ENCODE assay signal across 18 cellular contexts in genomic region chr4:99078931-99079624, GRCh38. TPM values are rescaled to one million over a fixed set of nuclear protein-coding genes. Genes with fewer than 3 reads are reported as not detected.
DNase-seq lines count a peak whose midpoint lies in the region; ATAC-seq, FAIRE-seq and TF ChIP-seq lines count a peak whose summit lies in the region.
"Had no signal": no experiment of that assay in that cellular context is flagged by ENCODE, and none has a peak within 500 bp of the region (broad histone marks: within the 10 kb centered on the region; RNA-seq: fewer than 3 reads in every experiment).

No MANE protein-coding gene starts in this region.

- in situ Hi-C loops in K562 (cut with MboI): no loop called here

- TF ChIP-seq EP300 in K562 (IDR thresholded peaks at IDR 0.05; ENCODE audit: low read length): no peak

- no peak overlapping the region for H2AFZ ChIP-seq in K562 (ENCODE audit: low read depth, low read length)

- peaks cover 50% of the 10 kb centered on the region for H3K36me3 ChIP-seq in CD8-positive, alpha-beta T cell (ENCODE audit: insufficient read depth, low read length)
- peaks cover 99% of the 10 kb centered on the region for H3K36me3 ChIP-seq in K562 (ENCODE audit: control insufficient read depth, insufficient read depth, low read length)
- peaks cover 10 to 85% (median 35%) of the 10 kb centered on the region in 3 experiments for H3K36me3 ChIP-seq in naive thymus-derived CD4-positive, alpha-beta T cell (ENCODE audit: control insufficient read depth in 2 of 3, insufficient read depth in 3 of 3, low read length in 3 of 3)

- no peak overlapping the region for H3K27ac ChIP-seq in CD8-positive, alpha-beta T cell (ENCODE audit: low read depth, low read length)
- no peak overlapping the region for H3K27ac ChIP-seq in K562 (ENCODE audit: extremely low read depth, low read depth, low read length)
- no peak overlapping the region for H3K27ac ChIP-seq in naive thymus-derived CD4-positive, alpha-beta T cell (ENCODE audit: low read depth, low read length)

- TF ChIP-seq POLR2A in K562 (conservative IDR thresholded peaks at IDR 0.05): no peak

- peaks cover 35% of the 10 kb centered on the region for H3K36me3 Mint-ChIP-seq in activated CD4-positive, alpha-beta memory T cell treated with anti-CD3 and anti-CD28 coated beads for 36 hours
- H3K36me3 Mint-ChIP-seq in activated CD4-positive, alpha-beta memory T cell treated with anti-CD3 and anti-CD28 coated beads, Interleukin-2, amount 10 ng/mL, durations not matched to agents 7 days and 5 days (ENCODE audit: low read depth): peaks cover 70% of the 10 kb centered on the region
- H3K36me3 Mint-ChIP-seq in CD8-positive, alpha-beta T cell: peaks cover 86% of the 10 kb centered on the region
- H3K36me3 Mint-ChIP-seq in naive thymus-derived CD4-positive, alpha-beta T cell: peaks cover 8 to 41% (median 24%) of the 10 kb centered on the region in 5 donors

- intact Hi-C loops in activated CD4-positive, alpha-beta memory T cell treated with anti-CD3 and anti-CD28 coated beads for 36 hours (cut with micrococcal nuclease): no loop called here
- intact Hi-C loops in CD8-positive, alpha-beta T cell (cut with DNase I, micrococcal nuclease): loop anchor here in 1 of 2 experiments (1.0 kb wide), 1 partner anchor 9 kb away; the partner anchor contains the start of gene ADH5
- intact Hi-C loops in K562 (cut with micrococcal nuclease): no loop called here
- intact Hi-C loops in naive thymus-derived CD4-positive, alpha-beta T cell (cut with micrococcal nuclease): no loop called here

- H3K27me3 Mint-ChIP-seq in activated CD4-positive, alpha-beta memory T cell treated with anti-CD3 and anti-CD28 coated beads for 36 hours: no peaks in the 10 kb centered on the region
- no peaks in the 10 kb centered on the region for H3K27me3 Mint-ChIP-seq in activated CD4-positive, alpha-beta memory T cell treated with anti-CD3 and anti-CD28 coated beads, Interleukin-2, amount 10 ng/mL, durations not matched to agents 7 days and 5 days
- H3K27me3 Mint-ChIP-seq in CD8-positive, alpha-beta T cell (ENCODE audit: low read depth): no peaks in the 10 kb centered on the region
- no peaks in the 10 kb centered on the region for H3K27me3 Mint-ChIP-seq in naive thymus-derived CD4-positive, alpha-beta T cell

- FAIRE-seq in K562 (lab: Jason Lieb, UNC): no peak
- FAIRE-seq: A204.1, GM12892, H54, RCC 7860 had no signal

- H3K9me1 ChIP-seq in K562 (ENCODE audit: control insufficient read depth, insufficient read depth, low read length): no peaks in the 10 kb centered on the region

- DNase-seq in activated CD4-positive, alpha-beta memory T cell treated with anti-CD3 and anti-CD28 coated beads for 36 hours: no peak
- DNase-seq in activated CD4-positive, alpha-beta memory T cell treated with anti-CD3 and anti-CD28 coated beads, Interleukin-2, amount 10 ng/mL, durations not matched to agents 7 days and 5 days: no peak
- DNase-seq in CD8-positive, alpha-beta T cell: no peak
- DNase-seq in K562 (ENCODE audit: extremely low read depth in 1 of 4, low spot score in 3 of 4): no peak
- DNase-seq in naive thymus-derived CD4-positive, alpha-beta T cell: no peak
- no peak for DNase-seq in DMS53 (lab: John Stamatoyannopoulos, UW)
- no peak for DNase-seq in NCI-H446 (lab: John Stamatoyannopoulos, UW)
- DNase-seq: Karpas-422, NCI-H1105 treated with DMSO at 0.1 percent for 48 hours, NCI-H187, NCI-H524, SHP77 treated with DMSO at 0.1 percent for 48 hours had no signal

- no peaks in the 10 kb centered on the region for H4K20me1 ChIP-seq in K562 (replicated peaks; ENCODE audit: control insufficient read depth, insufficient read depth, low read length)

- no peak for ATAC-seq in CD8-positive, alpha-beta T cell
- ATAC-seq in K562: peak; percentile 18; the same call in 1 of the 3 replicates
- ATAC-seq in naive thymus-derived CD4-positive, alpha-beta T cell: no peak
- no peak for ATAC-seq in GM21786 (IDR thresholded peaks at IDR 0.05; ENCODE audit: unreplicated experiment)

- POLR2A ChIA-PET in activated CD4-positive, alpha-beta memory T cell treated with anti-CD3 and anti-CD28 coated beads for 36 hours (lab: Charles Lee): no interaction called here
- POLR2A ChIA-PET in activated CD4-positive, alpha-beta memory T cell treated with anti-CD3 and anti-CD28 coated beads, Interleukin-2, amount 10 ng/mL, durations not matched to agents 7 days and 5 days (lab: Charles Lee): interaction anchor here (0.7 to 1.5 kb wide), 2 partner anchors 11 to 326 kb away, joined by 3 read pairs; no protein-coding TSS in a partner anchor
- POLR2A ChIA-PET in CD8-positive, alpha-beta T cell (lab: Charles Lee): interaction anchor here (1.2 kb wide), 1 partner anchor 9 kb away, joined by 3 read pairs; no protein-coding TSS in a partner anchor
- POLR2A ChIA-PET in K562 (lab: Yijun Ruan, JAX): interaction anchor here (2.4 to 3.2 kb wide), 2 partner anchors 9 to 10 kb away, joined by 9 to 15 read pairs; partner anchors contain the start of gene ADH5
- POLR2A ChIA-PET in naive thymus-derived CD4-positive, alpha-beta T cell (lab: Charles Lee): interaction anchor here (1.9 kb wide), 1 partner anchor 9 kb away, joined by 5 read pairs; the partner anchor contains the start of gene ADH5

- H3K4me1 Mint-ChIP-seq in activated CD4-positive, alpha-beta memory T cell treated with anti-CD3 and anti-CD28 coated beads for 36 hours (ENCODE audit: low read depth): peaks cover 3% of the 10 kb centered on the region
- peaks cover 7% of the 10 kb centered on the region for H3K4me1 Mint-ChIP-seq in activated CD4-positive, alpha-beta memory T cell treated with anti-CD3 and anti-CD28 coated beads, Interleukin-2, amount 10 ng/mL, durations not matched to agents 7 days and 5 days
- H3K4me1 Mint-ChIP-seq in CD8-positive, alpha-beta T cell (ENCODE audit: low read depth): peaks cover 18% of the 10 kb centered on the region
- H3K4me1 Mint-ChIP-seq in naive thymus-derived CD4-positive, alpha-beta T cell: peaks cover 1 to 21% (median 10%) of the 10 kb centered on the region in 7 donors
- H3K4me1 Mint-ChIP-seq: CD14-positive monocyte had no signal

- no peaks in the 10 kb centered on the region for H3K9me3 Mint-ChIP-seq in activated CD4-positive, alpha-beta memory T cell treated with anti-CD3 and anti-CD28 coated beads for 36 hours
- H3K9me3 Mint-ChIP-seq in activated CD4-positive, alpha-beta memory T cell treated with anti-CD3 and anti-CD28 coated beads, Interleukin-2, amount 10 ng/mL, durations not matched to agents 7 days and 5 days: no peaks in the 10 kb centered on the region
- no peaks in the 10 kb centered on the region for H3K9me3 Mint-ChIP-seq in CD8-positive, alpha-beta T cell
- H3K9me3 Mint-ChIP-seq in naive thymus-derived CD4-positive, alpha-beta T cell: no peaks in the 10 kb centered on the region
- H3K9me3 Mint-ChIP-seq: CD14-positive monocyte had no signal

- no peak overlapping the region for H3K9ac ChIP-seq in K562 (ENCODE audit: insufficient read depth in 1 of 2, low read depth in 2 of 2, low read length in 2 of 2)

- BruUV-seq in K562 (replicated peaks; lab: Mats Ljungman, UMichigan): no TSS peak

- 57% methylated on average over 5 of the region's 5 CpGs for WGBS in K562 (ENCODE audit: insufficient coverage, low coverage, missing lambda C conversion rate)

- H3K27me3 ChIP-seq in CD8-positive, alpha-beta T cell (ENCODE audit: insufficient read depth, low read length): no peaks in the 10 kb centered on the region
- no peaks in the 10 kb centered on the region for H3K27me3 ChIP-seq in K562 (ENCODE audit: control insufficient read depth in 2 of 2, insufficient read depth in 2 of 2, low read length in 2 of 2)
- no peaks in the 10 kb centered on the region for H3K27me3 ChIP-seq in naive thymus-derived CD4-positive, alpha-beta T cell (ENCODE audit: control insufficient read depth in 2 of 2, insufficient read depth in 2 of 2, low read length in 2 of 2)

- peaks cover 10% of the 10 kb centered on the region; the same call in 2 of the 3 replicates for H3K79me2 ChIP-seq in K562 (ENCODE audit: control insufficient read depth, insufficient read depth, low read length)

- no peaks in the 10 kb centered on the region for H3K9me3 ChIP-seq in CD8-positive, alpha-beta T cell (ENCODE audit: low read length)
- no peaks in the 10 kb centered on the region for H3K9me3 ChIP-seq in K562 (replicated peaks; ENCODE audit: control insufficient read depth, insufficient read depth, low read depth, low read length)
- H3K9me3 ChIP-seq in naive thymus-derived CD4-positive, alpha-beta T cell (ENCODE audit: control insufficient read depth in 2 of 3, low read length in 3 of 3): no peaks in the 10 kb centered on the region

- TF ChIP-seq RAD21 in K562 (CRISPR knock-in tag; conservative IDR thresholded peaks at IDR 0.05 in 1 of 2, IDR thresholded peaks at IDR 0.05 in 1 of 2): no peak

- no peak for TF ChIP-seq CTCF in CD8-positive, alpha-beta T cell (IDR thresholded peaks at IDR 0.05)
- no peak for TF ChIP-seq CTCF in K562 (IDR thresholded peaks at IDR 0.05 in 2 of 3, conservative IDR thresholded peaks at IDR 0.05 in 1 of 3; ENCODE audit: insufficient read depth in 2 of 3, low read depth in 1 of 3, low read length in 3 of 3)

- CTCF ChIA-PET in activated CD4-positive, alpha-beta memory T cell treated with anti-CD3 and anti-CD28 coated beads for 36 hours (lab: Charles Lee): interaction anchor here (1.7 kb wide), 1 partner anchor 23 kb away, joined by 5 read pairs; no protein-coding TSS in a partner anchor
- CTCF ChIA-PET in activated CD4-positive, alpha-beta memory T cell treated with anti-CD3 and anti-CD28 coated beads, Interleukin-2, amount 10 ng/mL, durations not matched to agents 7 days and 5 days (lab: Charles Lee): interaction anchor here (0.9 kb wide), 1 partner anchor 84 kb away, joined by 3 read pairs; the partner anchor contains the start of gene METAP1
- CTCF ChIA-PET in CD8-positive, alpha-beta T cell (lab: Charles Lee): no interaction called here
- CTCF ChIA-PET in K562 (lab: Yijun Ruan, JAX; ENCODE audit: low intra/inter-chr PET ratio): no interaction called here
- CTCF ChIA-PET in naive thymus-derived CD4-positive, alpha-beta T cell (lab: Charles Lee): no interaction called here

- peak overlapping the region; percentile 38 for H3K27ac Mint-ChIP-seq in activated CD4-positive, alpha-beta memory T cell treated with anti-CD3 and anti-CD28 coated beads for 36 hours
- H3K27ac Mint-ChIP-seq in activated CD4-positive, alpha-beta memory T cell treated with anti-CD3 and anti-CD28 coated beads, Interleukin-2, amount 10 ng/mL, durations not matched to agents 7 days and 5 days: no peak overlapping the region
- H3K27ac Mint-ChIP-seq in CD8-positive, alpha-beta T cell: peak overlapping the region; percentile 64
- H3K27ac Mint-ChIP-seq in naive thymus-derived CD4-positive, alpha-beta T cell: peak overlapping the region in 6 of 9 donors; percentile 6 to 67 (median 41)

- no peak overlapping the region for H3K4me3 ChIP-seq in CD8-positive, alpha-beta T cell (ENCODE audit: low read depth, low read length)
- H3K4me3 ChIP-seq in K562: no peak overlapping the region
- H3K4me3 ChIP-seq in naive thymus-derived CD4-positive, alpha-beta T cell (ENCODE audit: low read length): no peak overlapping the region

- no peaks in the 10 kb centered on the region for H3K4me1 ChIP-seq in CD8-positive, alpha-beta T cell (ENCODE audit: insufficient read depth, low read length)
- H3K4me1 ChIP-seq in K562 (replicated peaks in 1 of 2; ENCODE audit: control insufficient read depth in 2 of 2, insufficient read depth in 2 of 2, low read length in 2 of 2): no peaks in the 10 kb centered on the region
- H3K4me1 ChIP-seq in naive thymus-derived CD4-positive, alpha-beta T cell (ENCODE audit: control insufficient read depth in 2 of 2, insufficient read depth in 2 of 2, low read length in 2 of 2): no peaks in the 10 kb centered on the region

- no peak overlapping the region for H3K4me2 ChIP-seq in K562 (ENCODE audit: insufficient read depth, low read length)

- H3K4me3 Mint-ChIP-seq in activated CD4-positive, alpha-beta memory T cell treated with anti-CD3 and anti-CD28 coated beads for 36 hours: no peak overlapping the region
- no peak overlapping the region for H3K4me3 Mint-ChIP-seq in activated CD4-positive, alpha-beta memory T cell treated with anti-CD3 and anti-CD28 coated beads, Interleukin-2, amount 10 ng/mL, durations not matched to agents 7 days and 5 days
- H3K4me3 Mint-ChIP-seq in CD8-positive, alpha-beta T cell: no peak overlapping the region
- H3K4me3 Mint-ChIP-seq in naive thymus-derived CD4-positive, alpha-beta T cell: no peak overlapping the region
- H3K4me3 Mint-ChIP-seq: CD14-positive monocyte had no signal

RNA-seq across cellular contexts. Expression of gene ADH5, which starts 9.5 kb away (rescaled TPM):
- 100 to 1,000 TPM; 112 to 119 TPM for total RNA-seq in activated CD4-positive, alpha-beta memory T cell treated with anti-CD3 and anti-CD28 coated beads for 36 hours
- 100 to 1,000 TPM; 107 to 114 TPM for total RNA-seq in activated CD4-positive, alpha-beta memory T cell treated with anti-CD3 and anti-CD28 coated beads, Interleukin-2, amount 10 ng/mL, durations not matched to agents 7 days and 5 days
- total RNA-seq in CD8-positive, alpha-beta T cell: 10 to 100 TPM; 50.0 to 51.7 TPM
- 48.9 and 128 TPM in 2 replicates for total RNA-seq in K562 (2011; cell fraction: chromatin; rRNA removed; ENCODE audit: low replicate concordance)
- total RNA-seq in K562 (2011; cell fraction: nucleolus; rRNA removed): 37.4 and 45.1 TPM in 2 replicates
- 74.9 and 99.7 TPM in 2 replicates for total RNA-seq in K562 (2011; cell fraction: nucleoplasm; rRNA removed)
- total RNA-seq in K562 (2014; rRNA removed) (115 and 127 TPM in 2 replicates), K562 (2014; rRNA removed; fragmentation: Illumina TruSeq; extraction: Trizol) (225 and 246 TPM in 2 replicates), K562 (2015; rRNA removed; fragmentation: Illumina TruSeq; extraction: Trizol) (167 and 169 TPM in 2 replicates), K562 (2021) (200 and 205 TPM in 2 replicates)
- polyA plus RNA-seq in K562 (2011; rRNA removed) (259 and 310 TPM in 2 replicates), K562 (2014; fragmentation: Illumina TruSeq; extraction: Trizol) (163 and 179 TPM in 2 replicates), K562 (2014; fragmentation: Nextera tagmentation; extraction: Ambion mirVana) (100 to 1,000 TPM; 227 to 295 TPM), K562 (2014; rRNA removed) (192 and 195 TPM in 2 replicates)
- 64.1 and 175 TPM in 2 replicates for polyA plus RNA-seq in K562 (2011; cell fraction: cytosol; rRNA removed)
- polyA plus RNA-seq in K562 (2011; cell fraction: nucleus; rRNA removed): 45.4 and 85.0 TPM in 2 replicates
- 147 and 179 TPM in 2 replicates for polyA plus RNA-seq in K562 (2012)
- polyA minus RNA-seq in K562 (2011; rRNA and poly(A)+ RNA removed): 259 and 261 TPM in 2 replicates
- polyA minus RNA-seq in K562 (2011; cell fraction: cytosol; rRNA and poly(A)+ RNA removed): 56.6 and 76.9 TPM in 2 replicates
- 38.1 and 68.4 TPM in 2 replicates for polyA minus RNA-seq in K562 (2011; cell fraction: nucleus; rRNA and poly(A)+ RNA removed)
- 100 to 1,000 TPM in 1 of 5 experiments, 10 to 100 TPM in 4; 42.7 to 102 (median 74.0) TPM for total RNA-seq in naive thymus-derived CD4-positive, alpha-beta T cell
- 100 to 1,000 TPM; 143 to 174 TPM for polyA plus RNA-seq in naive thymus-derived CD4-positive, alpha-beta T cell

Comparison
In these comparisons a context has a peak if more than half of its experiments do, and no peak if none do; other contexts are left out.
1. CTCF ChIA-PET loops: an anchor here in activated CD4-positive, alpha-beta memory T cell treated with anti-CD3 and anti-CD28 coated beads for 36 hours (1.7 kb wide) and activated CD4-positive, alpha-beta memory T cell treated with anti-CD3 and anti-CD28 coated beads, Interleukin-2, amount 10 ng/mL, durations not matched to agents 7 days and 5 days (0.9 kb wide); none called in CD8-positive, alpha-beta T cell, K562 and naive thymus-derived CD4-positive, alpha-beta T cell.